11 cellular contexts compared by ENCODE assay signal in genomic region chr7:2518101-2518500, GRCh38. TPM values are rescaled to one million over a fixed set of nuclear protein-coding genes. Genes with fewer than 3 reads are reported as not detected.
DNase-seq lines count a peak whose midpoint lies in the region; ATAC-seq and TF ChIP-seq lines count a peak whose summit lies in the region.
"Had no signal": no experiment of that assay in that cellular context is flagged by ENCODE, and none has a peak within 500 bp of the region (broad histone marks: within the 10 kb centered on the region; RNA-seq: fewer than 3 reads in every experiment).

No MANE protein-coding gene starts in this region.

- no peak overlapping the region for H3K27ac ChIP-seq in HUES6 (ENCODE audit: low read depth, low read length)
- H3K27ac ChIP-seq in PC-3 (ENCODE audit: low read length), result no peak overlapping the region

- POLR2A ChIA-PET in Caco-2 (lab: Charles Lee) (no interaction called here), PC-3 (lab: Charles Lee; ENCODE audit: unreplicated experiment) (no interaction called here)

- H3K27me3 Mint-ChIP-seq in Caco-2 (ENCODE audit: insufficient read depth, unreplicated experiment), result no peaks in the 10 kb centered on the region
- H3K27me3 Mint-ChIP-seq in activated naive CD8-positive, alpha-beta T cell, result no peaks in the 10 kb centered on the region
- H3K27me3 Mint-ChIP-seq in natural killer cell treated with Interleukin-12 subunit alpha and Interleukin-12 subunit beta and Interleukin-15 and Interleukin-18, amount 100 ng/mL, for 72 hours, result no peaks in the 10 kb centered on the region

- intact Hi-C loops in Caco-2 (cut with micrococcal nuclease; ENCODE audit: unreplicated experiment), result loop anchor here (2.0 kb wide), 1 partner anchor 41 kb away; the partner anchor contains the start of gene IQCE
- intact Hi-C loops in PC-3 (cut with micrococcal nuclease), result loop anchor here (5.0 kb wide), 1 partner anchor 41 kb away; the partner anchor contains the start of gene GRIFIN

- no peak overlapping the region for H2AFZ ChIP-seq in PC-3 (ENCODE audit: low read length)

- H3K4me3 ChIP-seq in Caco-2 (ENCODE audit: low read depth, low read length) (no peak overlapping the region), HUES6 (ENCODE audit: low read depth, low read length) (peak overlapping the region; percentile 78), PC-3 (ENCODE audit: low read length) (no peak overlapping the region)

- H3K4me1 ChIP-seq in Caco-2 (peaks cover 29% of the 10 kb centered on the region), HUES6 (ENCODE audit: control insufficient read depth, insufficient read depth, low read length) (peaks cover 57% of the 10 kb centered on the region), PC-3 (ENCODE audit: insufficient read depth, low read length) (peaks cover 36% of the 10 kb centered on the region)

- H3K9ac ChIP-seq in HUES6 (ENCODE audit: low read length) (no peak overlapping the region), PC-3 (ENCODE audit: low read length) (no peak overlapping the region)

- H3K36me3 Mint-ChIP-seq in Caco-2 (ENCODE audit: insufficient read depth, unreplicated experiment), result peaks cover 14% of the 10 kb centered on the region
- H3K36me3 Mint-ChIP-seq in activated naive CD8-positive, alpha-beta T cell, result peaks cover 2% of the 10 kb centered on the region
- no peaks in the 10 kb centered on the region for H3K36me3 Mint-ChIP-seq in natural killer cell treated with Interleukin-12 subunit alpha and Interleukin-12 subunit beta and Interleukin-15 and Interleukin-18, amount 100 ng/mL, for 72 hours

- no peaks in the 10 kb centered on the region for H3K9me2 ChIP-seq in PC-3 (replicated peaks; ENCODE audit: low read length)

- peaks cover 8% of the 10 kb centered on the region; the same call in 1 of the 2 replicates for H3K79me2 ChIP-seq in PC-3 (ENCODE audit: low read length)

- no peak overlapping the region for H3K4me2 ChIP-seq in PC-3 (ENCODE audit: low read length)

- H3K9me3 ChIP-seq in Caco-2, result no peaks in the 10 kb centered on the region
- H3K9me3 ChIP-seq in HUES6 (ENCODE audit: control insufficient read depth, insufficient read depth, low read depth, low read length), result no peaks in the 10 kb centered on the region
- no peaks in the 10 kb centered on the region for H3K9me3 ChIP-seq in PC-3 (ENCODE audit: low read length)

- H3F3A ChIP-seq in PC-3 (ENCODE audit: low read length, unreplicated experiment), result no peaks in the 10 kb centered on the region

- ATAC-seq in natural killer cell treated with Interleukin-12 subunit alpha and Interleukin-12 subunit beta and Interleukin-15 and Interleukin-18, amount 100 ng/mL, for 72 hours, result no peak
- no peak for ATAC-seq in HG02759 (IDR thresholded peaks at IDR 0.05; ENCODE audit: unreplicated experiment)
- no peak for ATAC-seq in PC-3

- peaks cover 13% of the 10 kb centered on the region for H3K4me1 Mint-ChIP-seq in Caco-2 (ENCODE audit: low read depth, unreplicated experiment)
- H3K4me1 Mint-ChIP-seq in activated naive CD8-positive, alpha-beta T cell (ENCODE audit: low read depth), result peaks cover 36% of the 10 kb centered on the region
- peaks cover 16 to 19% of the 10 kb centered on the region in 2 donors for H3K4me1 Mint-ChIP-seq in natural killer cell treated with Interleukin-12 subunit alpha and Interleukin-12 subunit beta and Interleukin-15 and Interleukin-18, amount 100 ng/mL, for 72 hours (ENCODE audit: low read depth in 2 of 2)

- H3K36me3 ChIP-seq in Caco-2 (ENCODE audit: control insufficient read depth, insufficient read depth, low read length), result no peaks in the 10 kb centered on the region
- H3K36me3 ChIP-seq in HUES6 (ENCODE audit: control insufficient read depth, insufficient read depth, low read length), result no peaks in the 10 kb centered on the region
- no peaks in the 10 kb centered on the region for H3K36me3 ChIP-seq in PC-3 (ENCODE audit: low read depth, low read length)

- no peak overlapping the region for H3K27ac Mint-ChIP-seq in Caco-2 (ENCODE audit: unreplicated experiment)
- peak overlapping the region; percentile 22 for H3K27ac Mint-ChIP-seq in activated naive CD8-positive, alpha-beta T cell
- H3K27ac Mint-ChIP-seq in natural killer cell treated with Interleukin-12 subunit alpha and Interleukin-12 subunit beta and Interleukin-15 and Interleukin-18, amount 100 ng/mL, for 72 hours, result peak overlapping the region in 1 of 2 donors; percentile 46

- DNase-seq in Caco-2 (no peak), PC-3 (no peak), islet precursor cell (no peak)
- no peak for DNase-seq in natural killer cell treated with Interleukin-12 subunit alpha and Interleukin-12 subunit beta and Interleukin-15 and Interleukin-18, amount 100 ng/mL, for 72 hours (ENCODE audit: low spot score)
- DNase-seq: aorta had no signal

- H3K27me3 ChIP-seq in Caco-2 (replicated peaks; ENCODE audit: control insufficient read depth, insufficient read depth, low read length) (no peaks in the 10 kb centered on the region), HUES6 (ENCODE audit: control insufficient read depth, insufficient read depth, low read length) (peaks cover 51% of the 10 kb centered on the region), PC-3 (ENCODE audit: low read length) (no peaks in the 10 kb centered on the region)

- H3K4me3 Mint-ChIP-seq in Caco-2 (ENCODE audit: unreplicated experiment), result peak overlapping the region; percentile 65
- H3K4me3 Mint-ChIP-seq in activated naive CD8-positive, alpha-beta T cell, result peak overlapping the region; percentile 78
- peak overlapping the region; percentile 61 for H3K4me3 Mint-ChIP-seq in natural killer cell treated with Interleukin-12 subunit alpha and Interleukin-12 subunit beta and Interleukin-15 and Interleukin-18, amount 100 ng/mL, for 72 hours

- BruUV-seq in Caco-2 (replicated peaks; lab: Mats Ljungman, UMichigan), result no TSS peak
- no TSS peak for BruUV-seq in PC-3 (replicated peaks; lab: Mats Ljungman, UMichigan)

- no peaks in the 10 kb centered on the region for H3K9me3 Mint-ChIP-seq in Caco-2 (ENCODE audit: unreplicated experiment)
- H3K9me3 Mint-ChIP-seq in activated naive CD8-positive, alpha-beta T cell (ENCODE audit: low read depth), result no peaks in the 10 kb centered on the region
- no peaks in the 10 kb centered on the region for H3K9me3 Mint-ChIP-seq in natural killer cell treated with Interleukin-12 subunit alpha and Interleukin-12 subunit beta and Interleukin-15 and Interleukin-18, amount 100 ng/mL, for 72 hours

- no peaks in the 10 kb centered on the region for H4K20me1 ChIP-seq in PC-3 (ENCODE audit: low read length)

- TF ChIP-seq CTCF in Caco-2 (IDR thresholded peaks at IDR 0.05; ENCODE audit: insufficient read depth in 1 of 2, low read depth in 1 of 2, low read length in 1 of 2, severe bottlenecking in 1 of 2, unreplicated experiment in 1 of 2) (no peak), PC-3 (conservative IDR thresholded peaks at IDR 0.05; ENCODE audit: low read depth, low read length) (no peak)

- CTCF ChIA-PET in Caco-2 (lab: Charles Lee), result no interaction called here
- CTCF ChIA-PET in PC-3 (lab: Charles Lee), result no interaction called here

RNA-seq across cellular contexts. Expression of gene LFNG, which starts 1.5 kb away (rescaled TPM):
- total RNA-seq in Caco-2 (2022) (4.5 and 5.1 TPM in 2 replicates), PC-3 (2014; rRNA removed) (4.8 and 7.7 TPM in 2 replicates)
- total RNA-seq in natural killer cell treated with Interleukin-12 subunit alpha and Interleukin-12 subunit beta and Interleukin-15 and Interleukin-18, amount 100 ng/mL, for 72 hours, result 100 to 1,000 TPM in 1 of 2 donors, 10 to 100 TPM in 1; 89.8 to 153 TPM

RNA-seq across cellular contexts. Expression of gene BRAT1, which starts 37.2 kb away (rescaled TPM):
- total RNA-seq in Caco-2 (2022), result 33.2 and 33.5 TPM in 2 replicates
- 10 to 100 TPM; 27.0 to 61.4 TPM for total RNA-seq in natural killer cell treated with Interleukin-12 subunit alpha and Interleukin-12 subunit beta and Interleukin-15 and Interleukin-18, amount 100 ng/mL, for 72 hours
- 65.2 and 76.3 TPM in 2 replicates for total RNA-seq in PC-3 (2014; rRNA removed)

RNA-seq across cellular contexts. Expression of gene IQCE, which starts 40.7 kb away (rescaled TPM):
- 13.4 and 18.7 TPM in 2 replicates for total RNA-seq in Caco-2 (2022)
- total RNA-seq in natural killer cell treated with Interleukin-12 subunit alpha and Interleukin-12 subunit beta and Interleukin-15 and Interleukin-18, amount 100 ng/mL, for 72 hours, result 10 to 100 TPM; 11.6 to 17.7 TPM
- total RNA-seq in PC-3 (2014; rRNA removed), result 9.7 and 24.7 TPM in 2 replicates

RNA-seq across cellular contexts. Expression of gene GRIFIN, which starts 41.9 kb away (rescaled TPM):
- not detected in 2 replicates for total RNA-seq in Caco-2 (2022)
- total RNA-seq in natural killer cell treated with Interleukin-12 subunit alpha and Interleukin-12 subunit beta and Interleukin-15 and Interleukin-18, amount 100 ng/mL, for 72 hours, result not detected
- total RNA-seq in PC-3 (2014; rRNA removed), result not detected in 2 replicates
- total RNA-seq: aorta, fibroblast of lung, HT1080, left ventricle myocardium superior had no signal

Comparison
In these comparisons a context has a peak if more than half of its experiments do, and no peak if none do; other contexts are left out.
1. RNA of gene LFNG, which starts 1.5 kb away (total RNA-seq): 89.8 to 153 TPM in natural killer cell treated with Interleukin-12 subunit alpha and Interleukin-12 subunit beta and Interleukin-15 and Interleukin-18, amount 100 ng/mL, for 72 hours; 4.8 to 7.7 TPM in PC-3 and 4.5 to 5.1 TPM in Caco-2; every median in the first group is over 10 times any median in the second.
2. Peak in every context shown above with its lines, with median percentiles within 50 percentile points of each other: H3K4me3 Mint-ChIP-seq.